ENCODE assay signal across 23 cellular contexts in genomic region chr7:155534691-155535090, GRCh38. TPM values are rescaled to one million over a fixed set of nuclear protein-coding genes. Genes with fewer than 3 reads are reported as not detected.
"Had no signal": no experiment of that assay in that cellular context is flagged by ENCODE, and none has a peak within 500 bp of the region (broad histone marks: within the 10 kb centered on the region; RNA-seq: fewer than 3 reads in every experiment).

No MANE protein-coding gene starts in this region.

- H3K27ac ChIP-seq: brain microvascular endothelial cell, cardiac muscle cell, KMS-11, PC-9, VCaP had no signal

- H3K9me3 Mint-ChIP-seq: activated CD4-positive, alpha-beta memory T cell treated with anti-CD3 and anti-CD28 coated beads for 36 hours; activated CD4-positive, alpha-beta T cell treated with anti-CD3 and anti-CD28 coated beads, Interleukin-2, amount 10 ng/mL, durations not matched to agents 7 days and 5 days; activated naive CD4-positive, alpha-beta T cell treated with anti-CD3 and anti-CD28 coated beads, Interleukin-2, amount 10 ng/mL, durations not matched to agents 7 days and 5 days; activated naive CD8-positive, alpha-beta T cell treated with anti-CD3 and anti-CD28 coated beads for 36 hours; activated T-cell treated with anti-CD3 and anti-CD28 coated beads, Interleukin-2, amount 50 U/mL, for 4 hours had no signal

- H2AFZ ChIP-seq: PC-9 had no signal

- H3K4me3 ChIP-seq: cardiac muscle cell, MG63, PC-9 had no signal

- H3K27ac Mint-ChIP-seq: activated CD4-positive, alpha-beta memory T cell treated with anti-CD3 and anti-CD28 coated beads for 36 hours; activated CD4-positive, alpha-beta T cell treated with anti-CD3 and anti-CD28 coated beads, Interleukin-2, amount 10 ng/mL, durations not matched to agents 7 days and 5 days; activated naive CD4-positive, alpha-beta T cell treated with anti-CD3 and anti-CD28 coated beads, Interleukin-2, amount 10 ng/mL, durations not matched to agents 7 days and 5 days; activated naive CD8-positive, alpha-beta T cell treated with anti-CD3 and anti-CD28 coated beads for 36 hours had no signal

- H3K4me2 ChIP-seq: KMS-11, PC-9 had no signal

- H3K9ac ChIP-seq: KMS-11 had no signal

- H3K36me3 Mint-ChIP-seq: activated CD4-positive, alpha-beta memory T cell treated with anti-CD3 and anti-CD28 coated beads for 36 hours; activated naive CD4-positive, alpha-beta T cell treated with anti-CD3 and anti-CD28 coated beads, Interleukin-2, amount 10 ng/mL, durations not matched to agents 7 days and 5 days; activated naive CD8-positive, alpha-beta T cell treated with anti-CD3 and anti-CD28 coated beads for 36 hours had no signal

- H3K9me3 ChIP-seq: MG63 had no signal

- H3K36me3 ChIP-seq: brain microvascular endothelial cell, cardiac muscle cell, MG63 had no signal

- DNase-seq: activated CD4-positive, alpha-beta memory T cell treated with anti-CD3 and anti-CD28 coated beads for 36 hours; activated CD4-positive, alpha-beta T cell treated with anti-CD3 and anti-CD28 coated beads, Interleukin-2, amount 10 ng/mL, durations not matched to agents 7 days and 5 days; activated CD4-positive, CD25-positive, alpha-beta regulatory T cell; activated CD8-positive, alpha-beta memory T cell treated with anti-CD3 and anti-CD28 coated beads for 24 hours; activated gamma-delta T cell treated with Interleukin-2 at 50 U/mL for 16 hours; activated naive CD4-positive, alpha-beta T cell treated with anti-CD3 and anti-CD28 coated beads, Interleukin-2, amount 10 ng/mL, durations not matched to agents 7 days and 5 days; activated naive CD8-positive, alpha-beta T cell treated with anti-CD3 and anti-CD28 coated beads for 36 hours; activated T-cell treated with anti-CD3 and anti-CD28 coated beads, Interleukin-2, amount 50 U/mL, for 4 hours; brain microvascular endothelial cell; MG63; NCI-H1105; NCI-H1436; NCI-H1694 treated with DMSO at 0.1 percent for 48 hours; NCI-H2029 treated with DMSO at 0.1 percent for 48 hours; NCI-H510A treated with DMSO at 0.1 percent for 48 hours; PC-9; SIG-M5; T-helper 2 cell had no signal

- H3K27me3 ChIP-seq: MG63 had no signal

- H3K4me3 Mint-ChIP-seq: activated CD4-positive, alpha-beta memory T cell treated with anti-CD3 and anti-CD28 coated beads for 36 hours; activated CD4-positive, alpha-beta T cell treated with anti-CD3 and anti-CD28 coated beads, Interleukin-2, amount 10 ng/mL, durations not matched to agents 7 days and 5 days; activated naive CD4-positive, alpha-beta T cell treated with anti-CD3 and anti-CD28 coated beads, Interleukin-2, amount 10 ng/mL, durations not matched to agents 7 days and 5 days; activated naive CD8-positive, alpha-beta T cell treated with anti-CD3 and anti-CD28 coated beads for 36 hours; activated T-cell treated with anti-CD3 and anti-CD28 coated beads, Interleukin-2, amount 50 U/mL, for 4 hours had no signal

RNA-seq across cellular contexts. Expression of gene CNPY1, which starts 11.7 kb away (rescaled TPM):
- total RNA-seq: activated CD4-positive, alpha-beta memory T cell treated with anti-CD3 and anti-CD28 coated beads for 36 hours; activated CD4-positive, alpha-beta T cell treated with anti-CD3 and anti-CD28 coated beads, Interleukin-2, amount 10 ng/mL, durations not matched to agents 7 days and 5 days; activated naive CD8-positive, alpha-beta T cell treated with anti-CD3 and anti-CD28 coated beads for 36 hours; activated T-cell treated with anti-CD3 and anti-CD28 coated beads, Interleukin-2, amount 50 U/mL, for 4 hours; PC-9; RPMI7951 had no signal
- polyA plus RNA-seq: adipose tissue, cardiac muscle cell had no signal
